Comparison of ENCODE assay signal across 1 cellular context in the genomic region with DNA sequence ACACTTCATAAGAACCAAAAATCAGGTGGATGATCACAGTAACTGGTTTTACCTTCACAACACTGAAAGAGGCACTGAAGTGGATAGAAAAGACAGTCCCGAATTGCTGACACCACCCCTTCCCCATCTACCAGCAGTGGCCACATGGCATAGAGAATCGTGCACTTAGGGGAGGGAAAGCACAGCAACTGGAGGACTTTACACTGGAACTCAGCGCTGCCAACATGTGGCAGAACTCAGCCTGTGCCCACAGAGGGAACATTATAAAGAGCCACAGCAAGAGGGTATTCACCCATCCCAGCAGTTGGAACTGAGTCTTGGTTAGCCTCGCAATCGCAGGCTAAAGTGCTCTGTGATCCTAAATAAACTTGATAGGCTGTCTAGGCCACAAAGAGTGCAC.
TF ChIP-seq lines count a peak whose summit lies in the region.

No MANE protein-coding gene starts in this region.

TF ChIP-seq in K562, 482 proteins besides CTCF, POLR2A, EP300 and RAD21 (continued from another document):
- TF ChIP-seq GTF3C2 (IDR thresholded peaks at IDR 0.05; ENCODE audit: borderline replicate concordance, extremely low read depth, insufficient read length) (no peak), ZNF668 (CRISPR knock-in tag; IDR thresholded peaks at IDR 0.05) (no peak), ZNF778 (CRISPR knock-in tag; IDR thresholded peaks at IDR 0.05) (no peak), ZNF121 (CRISPR knock-in tag; conservative IDR thresholded peaks at IDR 0.05) (no peak), TAF9B (IDR thresholded peaks at IDR 0.05; ENCODE audit: partially characterized antibody) (no peak), HDGF (IDR thresholded peaks at IDR 0.05) (no peak), DNMT1 (IDR thresholded peaks at IDR 0.05) (no peak), GABPA (tag; conservative IDR thresholded peaks at IDR 0.05; ENCODE audit: low read depth) (no peak), POLR3A (IDR thresholded peaks at IDR 0.05; ENCODE audit: borderline replicate concordance, extremely low read depth, insufficient read depth, insufficient read length) (no peak)
- TF ChIP-seq, protein P1, sequence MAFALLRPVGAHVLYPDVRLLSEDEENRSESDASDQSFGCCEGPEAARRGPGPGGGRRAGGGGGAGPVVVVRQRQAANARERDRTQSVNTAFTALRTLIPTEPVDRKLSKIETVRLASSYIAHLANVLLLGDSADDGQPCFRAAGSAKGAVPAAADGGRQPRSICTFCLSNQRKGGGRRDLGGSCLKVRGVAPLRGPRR (CRISPR knock-in tag; IDR thresholded peaks at IDR 0.05), result no peak
- TF ChIP-seq, protein P2, sequence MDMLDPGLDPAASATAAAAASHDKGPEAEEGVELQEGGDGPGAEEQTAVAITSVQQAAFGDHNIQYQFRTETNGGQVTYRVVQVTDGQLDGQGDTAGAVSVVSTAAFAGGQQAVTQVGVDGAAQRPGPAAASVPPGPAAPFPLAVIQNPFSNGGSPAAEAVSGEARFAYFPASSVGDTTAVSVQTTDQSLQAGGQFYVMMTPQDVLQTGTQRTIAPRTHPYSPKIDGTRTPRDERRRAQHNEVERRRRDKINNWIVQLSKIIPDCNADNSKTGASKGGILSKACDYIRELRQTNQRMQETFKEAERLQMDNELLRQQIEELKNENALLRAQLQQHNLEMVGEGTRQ (CRISPR knock-in tag; IDR thresholded peaks at IDR 0.05), result no peak
